ENCODE assay signal across 7 cellular contexts in genomic region chr6:87154641-87155271, GRCh38. TPM values are rescaled to one million over a fixed set of nuclear protein-coding genes. Genes with fewer than 3 reads are reported as not detected.
DNase-seq lines count a peak whose midpoint lies in the region; ATAC-seq and TF ChIP-seq lines count a peak whose summit lies in the region.

No MANE protein-coding gene starts in this region.

- no peaks in the 10 kb centered on the region for H3K36me3 Mint-ChIP-seq in IgD-negative memory B cell

- H3K27me3 Mint-ChIP-seq in IgD-negative memory B cell = peaks cover 1% of the 10 kb centered on the region

- H3K79me2 ChIP-seq in hepatocyte = peaks cover 60% of the 10 kb centered on the region

- peak; percentile 90 for DNase-seq in GM12864 (ENCODE audit: low read depth)
- peak; percentile 84 for DNase-seq in RKO (ENCODE audit: low spot score)
- DNase-seq in amniotic stem cell (lab: John Stamatoyannopoulos, UW) = peak; percentile 64
- DNase-seq in hepatocyte (ENCODE audit: low spot score) = peak; percentile 73

- no peaks in the 10 kb centered on the region for H3K27me3 ChIP-seq in hepatocyte
- no peaks in the 10 kb centered on the region for H3K27me3 ChIP-seq in skeletal muscle satellite cell (ENCODE audit: control insufficient read depth, insufficient read depth, low read length)

- H3K4me1 Mint-ChIP-seq in IgD-negative memory B cell = peaks cover 28 to 37% (median 34%) of the 10 kb centered on the region in 3 donors

- peaks cover 34% of the 10 kb centered on the region for H4K20me1 ChIP-seq in hepatocyte (ENCODE audit: insufficient read depth, poor library complexity, severe bottlenecking)

- H3K9me3 Mint-ChIP-seq in IgD-negative memory B cell = no peaks in the 10 kb centered on the region

- peaks cover 22% of the 10 kb centered on the region for H3K4me1 ChIP-seq in hepatocyte (ENCODE audit: insufficient read depth)
- H3K4me1 ChIP-seq in skeletal muscle satellite cell (ENCODE audit: control insufficient read depth, insufficient read depth, low read length) = peaks cover 29% of the 10 kb centered on the region

- H3K27ac ChIP-seq in hepatocyte = peak overlapping the region; percentile 93

- H3K4me3 ChIP-seq in GM12864 (ENCODE audit: low read depth, low read length) = peak overlapping the region; percentile 95
- peak overlapping the region; percentile 41 for H3K4me3 ChIP-seq in hepatocyte
- H3K4me3 ChIP-seq in skeletal muscle satellite cell (ENCODE audit: low read length) = peak overlapping the region; percentile 78

- WGBS in hepatocyte (ENCODE audit: low lambda C conversion rate, missing lambda C conversion rate) = under 1% methylated on average over 19 of the region's 19 CpGs

- H3K36me3 ChIP-seq in hepatocyte (replicated peaks; ENCODE audit: insufficient read depth, low read depth) = no peaks in the 10 kb centered on the region
- no peaks in the 10 kb centered on the region for H3K36me3 ChIP-seq in skeletal muscle satellite cell (ENCODE audit: insufficient read depth, low read length)

- peak overlapping the region; percentile 80 for H3K4me2 ChIP-seq in hepatocyte
- H3K4me2 ChIP-seq in skeletal muscle satellite cell (ENCODE audit: low read length) = peak overlapping the region; percentile 85

- no peak for TF ChIP-seq CTCF in GM12864 (IDR thresholded peaks at IDR 0.05; ENCODE audit: low read depth, low read length, missing control alignments)
- no peak for TF ChIP-seq CTCF in hepatocyte (IDR thresholded peaks at IDR 0.05; ENCODE audit: poor library complexity)

- H3K9ac ChIP-seq in skeletal muscle satellite cell (ENCODE audit: low read depth, low read length) = peak overlapping the region; percentile 83

- H3K27ac Mint-ChIP-seq in IgD-negative memory B cell = peak overlapping the region; percentile 79 to 99 (median 97)

- H3K9me3 ChIP-seq in hepatocyte (ENCODE audit: low read depth) (no peaks in the 10 kb centered on the region), skeletal muscle satellite cell (replicated peaks; ENCODE audit: low read length) (no peaks in the 10 kb centered on the region)

- H3K4me3 Mint-ChIP-seq in IgD-negative memory B cell = peak overlapping the region; percentile 78 to 98 (median 97)

- H3K9me2 ChIP-seq in hepatocyte (replicated peaks; ENCODE audit: insufficient read depth) = no peaks in the 10 kb centered on the region

- ATAC-seq in GM21723 (IDR thresholded peaks at IDR 0.05; ENCODE audit: unreplicated experiment) = peak; percentile 70

- H2AFZ ChIP-seq in hepatocyte = peak overlapping the region; percentile 64

RNA-seq across cellular contexts. Expression of gene ZNF292, which starts 0.6 kb away (rescaled TPM):
- 37.2 TPM for polyA plus RNA-seq in IgD-negative memory B cell
- 31.1 and 38.3 TPM in 2 replicates for total RNA-seq in hepatocyte
- polyA plus RNA-seq in hepatocyte = 20.9 and 31.4 TPM in 2 replicates
- 15.5 and 19.8 TPM in 2 replicates for total RNA-seq in skeletal muscle satellite cell (2012; rRNA removed)

RNA-seq across cellular contexts. Expression of gene CGA, which starts 59.9 kb away (rescaled TPM):
- not detected for polyA plus RNA-seq in IgD-negative memory B cell
- 35.5 and 43.8 TPM in 2 replicates for total RNA-seq in hepatocyte
- polyA plus RNA-seq in hepatocyte = 5.4 and 21.5 TPM in 2 replicates
- total RNA-seq in skeletal muscle satellite cell (2012; rRNA removed) = not detected in 2 replicates

Comparison
In these comparisons a context has a peak if more than half of its experiments do, and no peak if none do; other contexts are left out.
1. Peak in every context shown above with its lines: DNase-seq, ATAC-seq, H3K4me3 ChIP-seq and H3K27ac ChIP-seq.
2. H3K4me3 ChIP-seq: peak in every context shown above with its lines; median percentile 95 in GM12864; 78 in skeletal muscle satellite cell; 41 in hepatocyte.